20 cellular contexts compared by ENCODE assay signal in genomic region chr12:91133871-91134270, GRCh38. TPM values are rescaled to one million over a fixed set of nuclear protein-coding genes. Genes with fewer than 3 reads are reported as not detected.
DNase-seq lines count a peak whose midpoint lies in the region; TF ChIP-seq lines count a peak whose summit lies in the region.
"Had no signal": no experiment of that assay in that cellular context is flagged by ENCODE, and none has a peak within 500 bp of the region (broad histone marks: within the 10 kb centered on the region; RNA-seq: fewer than 3 reads in every experiment).

No MANE protein-coding gene starts in this region.

- no peak for TF ChIP-seq CTCF in transverse colon (IDR thresholded peaks at IDR 0.05)
- no peak for TF ChIP-seq CTCF in adrenal gland (IDR thresholded peaks at IDR 0.05)
- no peak for TF ChIP-seq CTCF in RWPE1 (conservative IDR thresholded peaks at IDR 0.05; ENCODE audit: low read depth)

- H3K9me3 ChIP-seq in transverse colon (no peaks in the 10 kb centered on the region), adrenal gland (replicated peaks in 1 of 3) (no peaks in the 10 kb centered on the region)

- no peak overlapping the region for H3K4me3 ChIP-seq in ACC112 (ENCODE audit: low read depth, low read length)
- H3K4me3 ChIP-seq in transverse colon, result no peak overlapping the region
- H3K4me3 ChIP-seq in adrenal gland, result no peak overlapping the region

- H2AFZ ChIP-seq in ACC112 (ENCODE audit: low read length, unreplicated experiment), result peak overlapping the region; percentile 3

- H3K4me1 ChIP-seq in ACC112 (ENCODE audit: control insufficient read depth, insufficient read depth, low read length, unreplicated experiment) (peaks cover 31% of the 10 kb centered on the region), transverse colon (peaks cover 0 to 13% (median 6%) of the 10 kb centered on the region in 4 donors), adrenal gland (replicated peaks in 1 of 2) (no peaks in the 10 kb centered on the region)

- in situ Hi-C loops in transverse colon (cut with MboI; ENCODE audit: low pct_ligation_motif_present in 1 of 4, low pct_unique_long_range_greater_than_20kb in 1 of 4, low sequenced_read_pairs in 3 of 4), result no loop called here

- POLR2A ChIA-PET in RWPE1 (lab: Yijun Ruan, JAX; ENCODE audit: low non-redundant PET), result no interaction called here

- DNase-seq in HCEC 1CT (peak; percentile 95), astrocyte of the hippocampus (ENCODE audit: low read depth, low spot score) (peak; percentile 42), glomerular visceral epithelial cell (ENCODE audit: extremely low spot score) (peak; percentile 59), transverse colon (no peak), posterior vena cava (ENCODE audit: low spot score) (no peak), adrenal gland (no peak), RWPE1 (ENCODE audit: low spot score) (no peak)
- DNase-seq: activated CD4-positive, CD25-positive, alpha-beta regulatory T cell; activated naive CD8-positive, alpha-beta T cell treated with anti-CD3 and anti-CD28 coated beads, Interleukin-2, amount 10 ng/mL, durations not matched to agents 7 days and 5 days; CD8-positive, alpha-beta memory T cell; central memory CD4-positive, alpha-beta T cell; DND-41; effector CD4-positive, alpha-beta T cell; H7; naive thymus-derived CD8-positive, alpha-beta T cell; NCI-H1092; NCI-H2107; NCI-H526; T-helper 2 cell had no signal

- intact Hi-C loops in transverse colon (cut with DNase I; ENCODE audit: low total_unique reads), result no loop called here
- intact Hi-C loops in posterior vena cava (cut with DNase I), result no loop called here
- intact Hi-C loops in adrenal gland (cut with DNase I), result no loop called here

- CTCF ChIA-PET in RWPE1 (lab: Yijun Ruan, JAX), result no interaction called here

- H3K79me2 ChIP-seq in ACC112 (ENCODE audit: control insufficient read depth, insufficient read depth, low read length, unreplicated experiment), result no peaks in the 10 kb centered on the region

- H3K27me3 ChIP-seq in ACC112 (ENCODE audit: insufficient read depth, low read length) (no peaks in the 10 kb centered on the region), transverse colon (no peaks in the 10 kb centered on the region), adrenal gland (no peaks in the 10 kb centered on the region)

- TF ChIP-seq POLR2A in transverse colon (IDR thresholded peaks at IDR 0.05), result no peak
- TF ChIP-seq POLR2A in adrenal gland (IDR thresholded peaks at IDR 0.05), result no peak

- 92% methylated on average over 1 of the region's 1 CpG; no CpG with 5 or more reads in 1 of the 2 donors for WGBS in transverse colon (ENCODE audit: low coverage in 1 of 2), 2 donors
- WGBS in adrenal gland, 4 donors, result 79 to 96% (median 83%) methylated on average over 1 of the region's 1 CpG

- H3K36me3 ChIP-seq in ACC112 (ENCODE audit: insufficient read depth, low read length) (no peaks in the 10 kb centered on the region), transverse colon (no peaks in the 10 kb centered on the region), adrenal gland (replicated peaks in 1 of 2) (no peaks in the 10 kb centered on the region)

- no peak for TF ChIP-seq EP300 in transverse colon (IDR thresholded peaks at IDR 0.05; ENCODE audit: low read depth)

- H3K27ac ChIP-seq in ACC112 (ENCODE audit: low read depth, low read length) (peak overlapping the region; percentile 26; the same call in 1 of the 2 replicates), transverse colon (no peak overlapping the region), adrenal gland (no peak overlapping the region), RWPE1 (no peak overlapping the region)

RNA-seq across cellular contexts. Expression of gene LUM, which starts 22.6 kb away (rescaled TPM):
- total RNA-seq in transverse colon (10 to 100 TPM; 13.8 to 43.3 (median 31.5) TPM), posterior vena cava (100 to 1,000 TPM; 361 to 654 TPM), adrenal gland (1,000 to 10,000 TPM in 1 of 8 donors, 100 to 1,000 TPM in 7; 196 to 1,150 (median 404) TPM)
- 100 to 1,000 TPM; 114 to 448 (median 333) TPM for polyA plus RNA-seq in adrenal gland
- total RNA-seq: activated naive CD8-positive, alpha-beta T cell treated with anti-CD3 and anti-CD28 coated beads, Interleukin-2, amount 10 ng/mL, durations not matched to agents 7 days and 5 days; CD8-positive, alpha-beta memory T cell; H7; naive thymus-derived CD8-positive, alpha-beta T cell had no signal
- polyA plus RNA-seq: CD8-positive, alpha-beta memory T cell; naive thymus-derived CD8-positive, alpha-beta T cell had no signal

RNA-seq across cellular contexts. Expression of gene DCN, which starts 48.7 kb away (rescaled TPM):
- total RNA-seq in transverse colon (100 to 1,000 TPM; 133 to 511 (median 276) TPM), posterior vena cava (1,000 to 10,000 TPM; 1,461 to 2,897 TPM), adrenal gland (1,000 to 10,000 TPM in 5 of 8 donors, 100 to 1,000 TPM in 3; 609 to 2,358 (median 1,256) TPM)
- 100 to 1,000 TPM; 491 to 572 (median 508) TPM for polyA plus RNA-seq in adrenal gland
- total RNA-seq: activated naive CD8-positive, alpha-beta T cell treated with anti-CD3 and anti-CD28 coated beads, Interleukin-2, amount 10 ng/mL, durations not matched to agents 7 days and 5 days; CD8-positive, alpha-beta memory T cell; H7; naive thymus-derived CD8-positive, alpha-beta T cell had no signal
- polyA plus RNA-seq: CD8-positive, alpha-beta memory T cell; naive thymus-derived CD8-positive, alpha-beta T cell had no signal

Comparison
In these comparisons a context has a peak if more than half of its experiments do, and no peak if none do; other contexts are left out.
1. DNase-seq: peak in HCEC 1CT (single experiment), astrocyte of the hippocampus (single experiment) and glomerular visceral epithelial cell (single experiment); none in transverse colon (single experiment), posterior vena cava (single experiment), adrenal gland (0 of 7) and RWPE1 (single experiment).
2. RNA of gene LUM, which starts 22.6 kb away (total RNA-seq): 361 to 654 TPM in posterior vena cava and 196 to 1,150 TPM in adrenal gland; 13.8 to 43.3 TPM in transverse colon; every median in the first group is over 4 times any median in the second.